In the genomic region with DNA sequence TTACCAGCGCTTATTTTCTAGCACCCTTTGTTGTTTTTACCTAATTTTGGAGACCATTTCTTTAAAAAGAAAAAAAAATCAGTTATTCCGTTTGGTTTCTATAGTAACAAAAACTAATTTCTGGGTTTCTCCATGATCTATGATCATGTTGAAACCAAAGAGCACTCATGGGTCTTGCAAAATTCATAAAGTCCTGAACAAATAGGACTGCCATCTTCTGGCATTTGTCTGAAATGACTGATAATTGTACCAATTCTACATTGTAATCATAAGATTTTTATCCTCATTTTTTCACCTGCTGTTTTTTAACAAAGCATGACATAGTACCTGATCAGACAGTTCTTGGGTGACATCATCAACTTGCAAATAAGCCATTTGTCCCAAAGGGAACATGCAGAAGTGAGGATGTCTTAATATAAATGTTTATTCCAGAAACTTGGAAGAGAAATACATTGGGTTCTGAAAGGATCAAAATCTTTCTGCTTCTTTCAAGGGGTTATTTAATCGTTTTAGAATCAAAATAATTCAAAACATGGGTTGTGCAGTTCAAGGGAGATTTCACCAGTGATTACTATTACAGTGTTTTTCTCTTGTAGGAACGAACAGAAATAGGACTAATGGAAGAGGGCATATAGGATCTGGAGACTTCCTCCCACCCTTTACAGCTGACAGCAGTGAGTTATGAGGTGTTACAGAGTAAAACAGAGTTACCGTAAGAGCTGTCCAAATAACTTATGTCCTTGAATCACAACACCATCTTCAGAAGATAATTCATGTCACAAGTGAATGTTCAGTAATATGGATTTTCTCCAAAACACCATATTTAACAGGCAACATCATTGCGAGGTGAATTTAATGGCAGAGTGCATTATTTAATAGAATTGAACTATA, we compare ENCODE assay signal across 13 cellular contexts.
DNase-seq lines count a peak whose midpoint lies in the region; ATAC-seq and TF ChIP-seq lines count a peak whose summit lies in the region.
"Had no signal": no experiment of that assay in that cellular context is flagged by ENCODE, and none has a peak within 500 bp of the region (broad histone marks: within the 10 kb centered on the region; RNA-seq: fewer than 3 reads in every experiment).

No MANE protein-coding gene starts in this region.

- no peak overlapping the region for H3K4me3 Mint-ChIP-seq in activated naive CD4-positive, alpha-beta T cell treated with anti-CD3 and anti-CD28 coated beads for 36 hours
- H3K4me3 Mint-ChIP-seq: GM23338 had no signal

- ATAC-seq in SK-N-SH treated with all-trans-retinoic acid at 6 μM for 48 hours = peak; percentile 55; the same call in 2 of the 3 replicates
- ATAC-seq: GM23338, mucosa of descending colon had no signal

- no peak overlapping the region for H3K4me3 ChIP-seq in tibial artery
- H3K4me3 ChIP-seq: esophagus squamous epithelium, GM23338, mucosa of descending colon had no signal

- no peaks in the 10 kb centered on the region for H3K27me3 ChIP-seq in tibial artery

- H3K27ac ChIP-seq in tibial artery = no peak overlapping the region
- H3K27ac ChIP-seq: esophagus squamous epithelium had no signal

- H3K36me3 Mint-ChIP-seq in activated naive CD4-positive, alpha-beta T cell treated with anti-CD3 and anti-CD28 coated beads for 36 hours (ENCODE audit: low read depth) = no peaks in the 10 kb centered on the region

- intact Hi-C loops in tibial artery (cut with DNase I; ENCODE audit: low total_unique reads) = no loop called here
- intact Hi-C loops in activated naive CD4-positive, alpha-beta T cell treated with anti-CD3 and anti-CD28 coated beads for 36 hours (cut with micrococcal nuclease) = loop anchor here (1.0 kb wide), 1 partner anchor 56 kb away; no protein-coding TSS in a partner anchor

- no peak overlapping the region for H3K27ac Mint-ChIP-seq in activated naive CD4-positive, alpha-beta T cell treated with anti-CD3 and anti-CD28 coated beads for 36 hours
- H3K27ac Mint-ChIP-seq: GM23338 had no signal

- CTCF ChIA-PET in activated naive CD4-positive, alpha-beta T cell treated with anti-CD3 and anti-CD28 coated beads for 36 hours (lab: Charles Lee) = interaction anchor here (2.3 kb wide), 1 partner anchor 56 kb away, joined by 9 read pairs; no protein-coding TSS in a partner anchor

- no peaks in the 10 kb centered on the region for H3K9me3 ChIP-seq in tibial artery
- H3K9me3 ChIP-seq: esophagus squamous epithelium had no signal

- peaks cover 7% of the 10 kb centered on the region for H3K9me3 Mint-ChIP-seq in activated naive CD4-positive, alpha-beta T cell treated with anti-CD3 and anti-CD28 coated beads for 36 hours

- no peaks in the 10 kb centered on the region for H3K4me1 Mint-ChIP-seq in activated naive CD4-positive, alpha-beta T cell treated with anti-CD3 and anti-CD28 coated beads for 36 hours (ENCODE audit: low read depth)
- H3K4me1 Mint-ChIP-seq: GM23338 had no signal

- no peaks in the 10 kb centered on the region for H3K4me1 ChIP-seq in tibial artery
- H3K4me1 ChIP-seq: esophagus squamous epithelium had no signal

- H3K36me3 ChIP-seq in tibial artery = no peaks in the 10 kb centered on the region
- H3K36me3 ChIP-seq: esophagus squamous epithelium had no signal

- H3K27me3 Mint-ChIP-seq in activated naive CD4-positive, alpha-beta T cell treated with anti-CD3 and anti-CD28 coated beads for 36 hours (ENCODE audit: low read depth) = peaks cover 23% of the 10 kb centered on the region

- peak; percentile 28 to 33 for TF ChIP-seq CTCF in tibial artery (IDR thresholded peaks at IDR 0.05)

- DNase-seq in SKM-1 treated with dmso at 0.1 percent for 144 hours (lab: John Stamatoyannopoulos, UW; ENCODE audit: unreplicated experiment) (peak; percentile 15), SKM-1 (lab: John Stamatoyannopoulos, UW; ENCODE audit: unreplicated experiment) (no peak), glomerular visceral epithelial cell (ENCODE audit: extremely low spot score) (peak; percentile 20), tibial artery (no peak), T-helper 9 cell (no peak), NCI-H1048 (lab: John Stamatoyannopoulos, UW) (no peak)
- no peak for DNase-seq in activated naive CD4-positive, alpha-beta T cell treated with anti-CD3 and anti-CD28 coated beads for 36 hours
- DNase-seq: activated naive CD4-positive, alpha-beta T cell; C1 segment of cervical spinal cord; esophagus squamous epithelium; mucosa of descending colon had no signal

TF ChIP-seq in SK-N-SH treated with all-trans-retinoic acid at 6 μM for 48 hours, 23 proteins besides CTCF, POLR2A, EP300 and RAD21:
- TF ChIP-seq, protein P1, sequence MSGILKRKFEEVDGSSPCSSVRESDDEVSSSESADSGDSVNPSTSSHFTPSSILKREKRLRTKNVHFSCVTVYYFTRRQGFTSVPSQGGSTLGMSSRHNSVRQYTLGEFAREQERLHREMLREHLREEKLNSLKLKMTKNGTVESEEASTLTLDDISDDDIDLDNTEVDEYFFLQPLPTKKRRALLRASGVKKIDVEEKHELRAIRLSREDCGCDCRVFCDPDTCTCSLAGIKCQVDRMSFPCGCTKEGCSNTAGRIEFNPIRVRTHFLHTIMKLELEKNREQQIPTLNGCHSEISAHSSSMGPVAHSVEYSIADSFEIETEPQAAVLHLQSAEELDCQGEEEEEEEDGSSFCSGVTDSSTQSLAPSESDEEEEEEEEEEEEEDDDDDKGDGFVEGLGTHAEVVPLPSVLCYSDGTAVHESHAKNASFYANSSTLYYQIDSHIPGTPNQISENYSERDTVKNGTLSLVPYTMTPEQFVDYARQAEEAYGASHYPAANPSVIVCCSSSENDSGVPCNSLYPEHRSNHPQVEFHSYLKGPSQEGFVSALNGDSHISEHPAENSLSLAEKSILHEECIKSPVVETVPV (CRISPR knock-in tag; IDR thresholded peaks at IDR 0.05) = no peak
- TF ChIP-seq, protein P2, sequence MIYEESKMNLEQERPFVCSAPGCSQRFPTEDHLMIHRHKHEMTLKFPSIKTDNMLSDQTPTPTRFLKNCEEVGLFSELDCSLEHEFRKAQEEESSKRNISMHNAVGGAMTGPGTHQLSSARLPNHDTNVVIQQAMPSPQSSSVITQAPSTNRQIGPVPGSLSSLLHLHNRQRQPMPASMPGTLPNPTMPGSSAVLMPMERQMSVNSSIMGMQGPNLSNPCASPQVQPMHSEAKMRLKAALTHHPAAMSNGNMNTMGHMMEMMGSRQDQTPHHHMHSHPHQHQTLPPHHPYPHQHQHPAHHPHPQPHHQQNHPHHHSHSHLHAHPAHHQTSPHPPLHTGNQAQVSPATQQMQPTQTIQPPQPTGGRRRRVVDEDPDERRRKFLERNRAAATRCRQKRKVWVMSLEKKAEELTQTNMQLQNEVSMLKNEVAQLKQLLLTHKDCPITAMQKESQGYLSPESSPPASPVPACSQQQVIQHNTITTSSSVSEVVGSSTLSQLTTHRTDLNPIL (CRISPR knock-in tag; IDR thresholded peaks at IDR 0.05; ENCODE audit: low read depth) = no peak
- TF ChIP-seq GLIS3 (CRISPR knock-in tag; IDR thresholded peaks at IDR 0.05) (no peak), ZFP3 (CRISPR knock-in tag; IDR thresholded peaks at IDR 0.05) (no peak), ARNTL (CRISPR knock-in tag; IDR thresholded peaks at IDR 0.05; ENCODE audit: borderline replicate concordance, low read depth) (no peak), CSDC2 (CRISPR knock-in tag; IDR thresholded peaks at IDR 0.05) (no peak), TCF4 (CRISPR knock-in tag; IDR thresholded peaks at IDR 0.05; ENCODE audit: borderline replicate concordance) (no peak), SNAI2 (CRISPR knock-in tag; IDR thresholded peaks at IDR 0.05) (no peak)

Comparison
In these comparisons a context has a peak if more than half of its experiments do, and no peak if none do; other contexts are left out.
1. DNase-seq: peak in SKM-1 treated with dmso at 0.1 percent for 144 hours (single experiment) and glomerular visceral epithelial cell (single experiment); none in SKM-1 (single experiment), tibial artery (0 of 2), T-helper 9 cell (single experiment), activated naive CD4-positive, alpha-beta T cell treated with anti-CD3 and anti-CD28 coated beads for 36 hours (single experiment) and NCI-H1048 (single experiment).